Comparison of ENCODE assay signal across 12 cellular contexts in genomic region chr3:111729087-111729846, GRCh38. TPM values are rescaled to one million over a fixed set of nuclear protein-coding genes. Genes with fewer than 3 reads are reported as not detected.
A peak's percentile ranks its signal among the peaks of the same experiment; 100 is the strongest.
DNase-seq lines count a peak whose midpoint lies in the region; ATAC-seq and TF ChIP-seq lines count a peak whose summit lies in the region.
"Had no signal": no experiment of that assay in that cellular context is flagged by ENCODE, and none has a peak within 500 bp of the region (broad histone marks: within the 10 kb centered on the region; RNA-seq: fewer than 3 reads in every experiment).

No MANE protein-coding gene starts in this region.

- ATAC-seq in stimulated activated naive B cell treated with anti-CD40 and anti-IgM and Interleukin-4, amounts not matched to agents 10 μg/mL and 1 μg/mL and 100 μg/mL, for 72 hours (replicated peaks): no peak
- ATAC-seq in T-cell (replicated peaks in 1 of 4): no peak
- ATAC-seq: stimulated activated naive CD8-positive, alpha-beta T cell treated with anti-CD3 and anti-CD28 coated beads, Interleukin-15, Interleukin-2, amounts not matched to agents 100 U/mL and 50 U/mL, for 24 hours had no signal

- TF ChIP-seq CTCF in fibroblast of the aortic adventitia (IDR thresholded peaks at IDR 0.05; ENCODE audit: insufficient read depth, low read length): no peak
- no peak for TF ChIP-seq CTCF in ovary (IDR thresholded peaks at IDR 0.05)
- no peak for TF ChIP-seq CTCF in coronary artery (IDR thresholded peaks at IDR 0.05)

- peak; percentile 85 for DNase-seq in AG20443 (ENCODE audit: low spot score)
- peak; percentile 90 to 92 for DNase-seq in SJCRH30
- peak; percentile 94 for DNase-seq in fibroblast of the aortic adventitia (ENCODE audit: low read depth)
- DNase-seq in ovary: peak; percentile 54 to 79 (median 68)
- DNase-seq in coronary artery (ENCODE audit: low spot score): no peak
- no peak for DNase-seq in stimulated activated naive B cell treated with anti-CD40 and anti-IgM and Interleukin-4, amounts not matched to agents 10 μg/mL and 1 μg/mL and 100 μg/mL, for 72 hours
- DNase-seq in NCI-H226: no peak
- no peak for DNase-seq in T-cell
- DNase-seq: activated T-cell treated with anti-CD3 and anti-CD28 coated beads, Interleukin-2, amount 50 U/mL, for 24 hours; small intestine; stimulated activated naive CD8-positive, alpha-beta T cell treated with anti-CD3 and anti-CD28 coated beads, Interleukin-15, Interleukin-2, amounts not matched to agents 100 U/mL and 50 U/mL, for 24 hours had no signal

- H3K27ac ChIP-seq in SJCRH30: peak overlapping the region; percentile 50
- H3K27ac ChIP-seq in ovary: no peak overlapping the region
- no peak overlapping the region for H3K27ac ChIP-seq in coronary artery

- H3K36me3 ChIP-seq in SJCRH30 (no peaks in the 10 kb centered on the region), ovary (no peaks in the 10 kb centered on the region)

- peaks cover 27% of the 10 kb centered on the region for H3K4me1 ChIP-seq in SJCRH30
- peaks cover 8% of the 10 kb centered on the region for H3K4me1 ChIP-seq in ovary (ENCODE audit: insufficient read depth)

- no peak for TF ChIP-seq EP300 in ovary (IDR thresholded peaks at IDR 0.05)

- intact Hi-C loops in ovary (cut with DNase I): no loop called here

- WGBS in ovary, 3 donors: 26 to 29% (median 29%) methylated on average over 6 of the region's 6 CpGs

- H3K4me3 Mint-ChIP-seq in stimulated activated naive B cell treated with anti-CD40 and anti-IgM and Interleukin-4, amounts not matched to agents 10 μg/mL and 1 μg/mL and 100 μg/mL, for 72 hours: no peak overlapping the region
- H3K4me3 Mint-ChIP-seq in T-cell: no peak overlapping the region
- H3K4me3 Mint-ChIP-seq: activated T-cell treated with anti-CD3 and anti-CD28 coated beads, Interleukin-2, amount 50 U/mL, for 24 hours; memory B cell had no signal

- POLR2A ChIA-PET in T-cell (lab: Charles Lee): no interaction called here

- H3K27me3 Mint-ChIP-seq in stimulated activated naive B cell treated with anti-CD40 and anti-IgM and Interleukin-4, amounts not matched to agents 10 μg/mL and 1 μg/mL and 100 μg/mL, for 72 hours: no peaks in the 10 kb centered on the region
- H3K27me3 Mint-ChIP-seq in T-cell: no peaks in the 10 kb centered on the region
- H3K27me3 Mint-ChIP-seq: activated T-cell treated with anti-CD3 and anti-CD28 coated beads, Interleukin-2, amount 50 U/mL, for 24 hours; memory B cell had no signal

- no peak overlapping the region for H3K27ac Mint-ChIP-seq in stimulated activated naive B cell treated with anti-CD40 and anti-IgM and Interleukin-4, amounts not matched to agents 10 μg/mL and 1 μg/mL and 100 μg/mL, for 72 hours
- H3K27ac Mint-ChIP-seq in T-cell: no peak overlapping the region
- H3K27ac Mint-ChIP-seq: activated T-cell treated with anti-CD3 and anti-CD28 coated beads, Interleukin-2, amount 50 U/mL, for 24 hours; memory B cell had no signal

- H3K4me3 ChIP-seq in SJCRH30 (peak overlapping the region; percentile 3; the same call in 1 of the 2 replicates), fibroblast of the aortic adventitia (ENCODE audit: low read depth, low read length) (no peak overlapping the region), ovary (no peak overlapping the region), coronary artery (no peak overlapping the region)

- H3K27me3 ChIP-seq in SJCRH30 (no peaks in the 10 kb centered on the region), ovary (no peaks in the 10 kb centered on the region)

- H3K9me3 Mint-ChIP-seq in stimulated activated naive B cell treated with anti-CD40 and anti-IgM and Interleukin-4, amounts not matched to agents 10 μg/mL and 1 μg/mL and 100 μg/mL, for 72 hours: peaks cover 0 to 1% of the 10 kb centered on the region in 2 donors
- peaks cover 0 to 3% (median 0%) of the 10 kb centered on the region in 3 donors for H3K9me3 Mint-ChIP-seq in T-cell
- H3K9me3 Mint-ChIP-seq: activated T-cell treated with anti-CD3 and anti-CD28 coated beads, Interleukin-2, amount 50 U/mL, for 24 hours had no signal

- H3K9me3 ChIP-seq in SJCRH30 (replicated peaks) (no peaks in the 10 kb centered on the region), ovary (no peaks in the 10 kb centered on the region)

- peaks cover 5 to 14% of the 10 kb centered on the region in 2 donors for H3K36me3 Mint-ChIP-seq in stimulated activated naive B cell treated with anti-CD40 and anti-IgM and Interleukin-4, amounts not matched to agents 10 μg/mL and 1 μg/mL and 100 μg/mL, for 72 hours
- H3K36me3 Mint-ChIP-seq in T-cell: peaks cover 9% of the 10 kb centered on the region
- H3K36me3 Mint-ChIP-seq: memory B cell had no signal

- H3K4me1 Mint-ChIP-seq in stimulated activated naive B cell treated with anti-CD40 and anti-IgM and Interleukin-4, amounts not matched to agents 10 μg/mL and 1 μg/mL and 100 μg/mL, for 72 hours: no peaks in the 10 kb centered on the region
- H3K4me1 Mint-ChIP-seq in T-cell: peaks cover 0 to 2% (median 0%) of the 10 kb centered on the region in 3 donors

- CTCF ChIA-PET in T-cell (lab: Charles Lee): no interaction called here

- TF ChIP-seq POLR2A in ovary (IDR thresholded peaks at IDR 0.05): no peak

RNA-seq across cellular contexts. Expression of gene PLCXD2, which starts 54.8 kb away (rescaled TPM):
- 3.0 and 3.3 TPM in 2 replicates for total RNA-seq in SJCRH30 (2014; rRNA removed; shearing (Covaris generic))
- 3.2 TPM in 1 of 2 replicates, not detected in the other for total RNA-seq in fibroblast of the aortic adventitia (ENCODE audit: low replicate concordance)
- total RNA-seq in ovary: under 1 TPM; 0.24 to 0.97 (median 0.79) TPM
- polyA plus RNA-seq in ovary: 1 to 10 TPM in 1 of 2 donors, under 1 TPM in 1; 0.19 to 1.6 TPM
- 10 to 100 TPM in 3 of 5 donors, 1 to 10 TPM in 2; 8.5 to 24.9 (median 10.5) TPM for total RNA-seq in T-cell

Comparison
In these comparisons a context has a peak if more than half of its experiments do, and no peak if none do; other contexts are left out.
1. DNase-seq: peak in AG20443 (single experiment), SJCRH30 (2 of 2), fibroblast of the aortic adventitia (single experiment) and ovary (5 of 5); none in coronary artery (single experiment), stimulated activated naive B cell treated with anti-CD40 and anti-IgM and Interleukin-4, amounts not matched to agents 10 μg/mL and 1 μg/mL and 100 μg/mL, for 72 hours (single experiment), NCI-H226 (single experiment) and T-cell (0 of 34).